9 cellular contexts compared by ENCODE assay signal in genomic region chr6:125597411-125598253, GRCh38.
A peak's percentile ranks its signal among the peaks of the same experiment; 100 is the strongest.
DNase-seq lines count a peak whose midpoint lies in the region; ATAC-seq lines count a peak whose summit lies in the region.
"Had no signal": no experiment of that assay in that cellular context is flagged by ENCODE, and none has a peak within 500 bp of the region (broad histone marks: within the 10 kb centered on the region; RNA-seq: fewer than 3 reads in every experiment).

No MANE protein-coding gene starts in this region.

- ATAC-seq in HG02678 (IDR thresholded peaks at IDR 0.05; ENCODE audit: unreplicated experiment) (peak; percentile 55), left colon (no peak), HG02884 (IDR thresholded peaks at IDR 0.05; ENCODE audit: unreplicated experiment) (no peak), HG03521 (IDR thresholded peaks at IDR 0.05; ENCODE audit: unreplicated experiment) (no peak), HG02938 (IDR thresholded peaks at IDR 0.05; ENCODE audit: unreplicated experiment) (no peak)
- ATAC-seq in activated CD8-positive, alpha-beta memory T cell treated with anti-CD3 and anti-CD28 coated beads, Interleukin-2, amount 10 ng/mL, durations not matched to agents 7 days and 5 days = no peak

- intact Hi-C loops in left colon (cut with DNase I, micrococcal nuclease) = no loop called here

- DNase-seq in DMS53 (lab: John Stamatoyannopoulos, UW) (peak; percentile 89), NCI-H526 treated with DMSO at 0.1 percent for 48 hours (lab: John Stamatoyannopoulos, UW) (peak; percentile 45), left colon (peak; percentile 5 to 30)
- DNase-seq in activated CD8-positive, alpha-beta memory T cell treated with anti-CD3 and anti-CD28 coated beads, Interleukin-2, amount 10 ng/mL, durations not matched to agents 7 days and 5 days = no peak
- DNase-seq: activated CD4-positive, CD25-positive, alpha-beta regulatory T cell treated with anti-CD3 and anti-CD28 coated beads, Interleukin-2, amount 50 U/mL, for 72 hours had no signal

- peaks cover 8% of the 10 kb centered on the region for H3K27me3 Mint-ChIP-seq in activated CD8-positive, alpha-beta memory T cell treated with anti-CD3 and anti-CD28 coated beads, Interleukin-2, amount 10 ng/mL, durations not matched to agents 7 days and 5 days

- H3K4me1 Mint-ChIP-seq in activated CD8-positive, alpha-beta memory T cell treated with anti-CD3 and anti-CD28 coated beads, Interleukin-2, amount 10 ng/mL, durations not matched to agents 7 days and 5 days = no peaks in the 10 kb centered on the region

- H3K27ac Mint-ChIP-seq in activated CD8-positive, alpha-beta memory T cell treated with anti-CD3 and anti-CD28 coated beads, Interleukin-2, amount 10 ng/mL, durations not matched to agents 7 days and 5 days = no peak overlapping the region

- no peaks in the 10 kb centered on the region for H3K9me3 Mint-ChIP-seq in activated CD8-positive, alpha-beta memory T cell treated with anti-CD3 and anti-CD28 coated beads, Interleukin-2, amount 10 ng/mL, durations not matched to agents 7 days and 5 days (ENCODE audit: low read depth)

- CTCF ChIA-PET in activated CD8-positive, alpha-beta memory T cell treated with anti-CD3 and anti-CD28 coated beads, Interleukin-2, amount 10 ng/mL, durations not matched to agents 7 days and 5 days (lab: Charles Lee) = no interaction called here

- no peak overlapping the region for H3K4me3 Mint-ChIP-seq in activated CD8-positive, alpha-beta memory T cell treated with anti-CD3 and anti-CD28 coated beads, Interleukin-2, amount 10 ng/mL, durations not matched to agents 7 days and 5 days

- H3K36me3 Mint-ChIP-seq in activated CD8-positive, alpha-beta memory T cell treated with anti-CD3 and anti-CD28 coated beads, Interleukin-2, amount 10 ng/mL, durations not matched to agents 7 days and 5 days = no peaks in the 10 kb centered on the region
